In the genomic region with DNA sequence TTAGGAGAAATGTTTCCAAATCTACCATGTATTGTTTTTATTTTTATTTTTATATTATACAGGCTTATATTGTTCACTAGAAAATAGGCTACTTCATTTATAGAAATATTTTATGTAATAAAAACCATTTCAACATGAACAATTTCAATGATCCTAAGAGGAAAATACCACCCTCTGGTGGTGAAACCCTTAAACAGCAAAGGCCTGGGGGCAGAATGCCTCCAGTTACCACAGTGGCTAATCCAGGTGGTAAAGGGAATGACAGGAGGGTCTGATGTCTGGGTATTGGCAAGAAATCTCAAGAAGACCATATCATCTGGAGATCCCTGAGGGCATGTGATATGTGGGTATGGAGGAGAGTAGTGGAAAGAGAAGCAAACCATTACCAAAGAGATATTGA, we compare ENCODE assay signal across 10 cellular contexts. TPM values are rescaled to one million over a fixed set of nuclear protein-coding genes. Genes with fewer than 3 reads are reported as not detected.
DNase-seq lines count a peak whose midpoint lies in the region; ATAC-seq, FAIRE-seq and TF ChIP-seq lines count a peak whose summit lies in the region.
"Had no signal": no experiment of that assay in that cellular context is flagged by ENCODE, and none has a peak within 500 bp of the region (broad histone marks: within the 10 kb centered on the region; RNA-seq: fewer than 3 reads in every experiment).

No MANE protein-coding gene starts in this region.

- peaks cover 10% of the 10 kb centered on the region for H3K36me3 Mint-ChIP-seq in activated B cell treated with CpG ODN at 0.5 μM for 24 hours (ENCODE audit: low read depth)

- peak; percentile 72 for TF ChIP-seq CTCF in BE2C (IDR thresholded peaks at IDR 0.05; ENCODE audit: low read depth, low read length)
- peak; percentile 28 for TF ChIP-seq CTCF in GM20000 (IDR thresholded peaks at IDR 0.05; ENCODE audit: extremely low read depth, missing control alignments)
- no peak for TF ChIP-seq CTCF in activated B cell treated with CpG ODN at 0.5 μM for 24 hours (IDR thresholded peaks at IDR 0.05)
- no peak for TF ChIP-seq CTCF in gastroesophageal sphincter (IDR thresholded peaks at IDR 0.05)

- no peaks in the 10 kb centered on the region for H3K9me3 Mint-ChIP-seq in activated B cell treated with CpG ODN at 0.5 μM for 24 hours

- FAIRE-seq in small intestine (lab: Jason Lieb, UNC): no peak

- H3K27ac ChIP-seq in gastroesophageal sphincter (no peak overlapping the region), small intestine (ENCODE audit: low read depth in 1 of 2, low read length in 1 of 2) (no peak overlapping the region)

- CTCF ChIA-PET in activated B cell treated with CpG ODN at 0.5 μM for 24 hours (lab: Charles Lee): interaction anchor here (1.8 to 2.5 kb wide), 2 partner anchors 22 to 25 kb away, joined by 8 to 15 read pairs; no protein-coding TSS in a partner anchor

- no peak for TF ChIP-seq EP300 in gastroesophageal sphincter (IDR thresholded peaks at IDR 0.05)

- H3K4me3 ChIP-seq in BE2C (ENCODE audit: low read depth, low read length): no peak overlapping the region
- no peak overlapping the region for H3K4me3 ChIP-seq in gastroesophageal sphincter
- H3K4me3 ChIP-seq in small intestine (ENCODE audit: low read depth in 1 of 2, low read length in 2 of 2): no peak overlapping the region

- intact Hi-C loops in activated B cell treated with CpG ODN at 0.5 μM for 24 hours (cut with micrococcal nuclease): loop anchor here (2.0 kb wide), 1 partner anchor 21 kb away; no protein-coding TSS in a partner anchor

- peak overlapping the region; percentile 4 for H3K4me3 Mint-ChIP-seq in activated B cell treated with CpG ODN at 0.5 μM for 24 hours

- H3K27me3 Mint-ChIP-seq in activated B cell treated with CpG ODN at 0.5 μM for 24 hours: no peaks in the 10 kb centered on the region

- H3K4me1 ChIP-seq in BE2C (peaks cover 8% of the 10 kb centered on the region), gastroesophageal sphincter (no peaks in the 10 kb centered on the region), small intestine (ENCODE audit: control insufficient read depth in 2 of 2, insufficient read depth in 1 of 2, low read depth in 1 of 2, low read length in 1 of 2) (peaks cover 4 to 13% of the 10 kb centered on the region in 2 donors)

- no peaks in the 10 kb centered on the region for H3K36me3 ChIP-seq in BE2C
- H3K36me3 ChIP-seq in gastroesophageal sphincter: no peaks in the 10 kb centered on the region
- H3K36me3 ChIP-seq in small intestine (ENCODE audit: control insufficient read depth in 2 of 2, insufficient read depth in 2 of 2, low read length in 2 of 2): peaks cover 0 to 3% of the 10 kb centered on the region in 2 donors

- H3K9me3 ChIP-seq in BE2C (no peaks in the 10 kb centered on the region), gastroesophageal sphincter (no peaks in the 10 kb centered on the region), small intestine (ENCODE audit: control insufficient read depth, low read depth) (no peaks in the 10 kb centered on the region)

- ATAC-seq in activated B cell treated with CpG ODN at 0.5 μM for 24 hours (ENCODE audit: low read depth) (no peak), left lobe of liver (peak; percentile 32), gastroesophageal sphincter (no peak), GM18505 (IDR thresholded peaks at IDR 0.05; ENCODE audit: unreplicated experiment) (no peak)

- peak; percentile 46 for DNase-seq in BE2C
- no peak for DNase-seq in GM20000 (ENCODE audit: low spot score)
- no peak for DNase-seq in activated B cell treated with CpG ODN at 0.5 μM for 24 hours
- DNase-seq in left lobe of liver (ENCODE audit: low spot score): no peak
- no peak for DNase-seq in NCI-H345 treated with DMSO at 0.1 percent for 48 hours (lab: John Stamatoyannopoulos, UW; ENCODE audit: unreplicated experiment)
- DNase-seq in small intestine: no peak
- DNase-seq: central memory CD4-positive, alpha-beta T cell; NCI-H187 had no signal

- peaks cover 59% of the 10 kb centered on the region for H3K4me1 Mint-ChIP-seq in activated B cell treated with CpG ODN at 0.5 μM for 24 hours

- POLR2A ChIA-PET in activated B cell treated with CpG ODN at 0.5 μM for 24 hours (lab: Charles Lee): no interaction called here

- no peak for TF ChIP-seq POLR2A in gastroesophageal sphincter (IDR thresholded peaks at IDR 0.05)
- TF ChIP-seq POLR2A in GM18505 (IDR thresholded peaks at IDR 0.05; ENCODE audit: borderline replicate concordance, extremely low read depth, insufficient read depth, insufficient read length): no peak

- peak overlapping the region; percentile 94 for H3K27ac Mint-ChIP-seq in activated B cell treated with CpG ODN at 0.5 μM for 24 hours

- no peaks in the 10 kb centered on the region for H3K27me3 ChIP-seq in BE2C
- H3K27me3 ChIP-seq in gastroesophageal sphincter: no peaks in the 10 kb centered on the region
- no peaks in the 10 kb centered on the region for H3K27me3 ChIP-seq in small intestine (ENCODE audit: control insufficient read depth in 2 of 2, insufficient read depth in 2 of 2, low read length in 2 of 2)

RNA-seq across cellular contexts. Expression of a gene that starts 19.3 kb away (rescaled TPM):
- 0.14 TPM for polyA plus RNA-seq in BE2C (2012; ENCODE audit: insufficient read depth, insufficient read length, low read depth)
- total RNA-seq in activated B cell treated with CpG ODN at 0.5 μM for 24 hours (13.9 and 20.3 TPM in 2 replicates), left lobe of liver (0.38 TPM), gastroesophageal sphincter (1 to 10 TPM in 1 of 4 donors, under 1 TPM in 3; under 0.01 to 2.9 (median 0.25) TPM)
- 1 to 10 TPM; 3.5 to 8.7 (median 5.9) TPM for polyA plus RNA-seq in small intestine

Comparison
In these comparisons a context has a peak if more than half of its experiments do, and no peak if none do; other contexts are left out.
1. CTCF ChIP-seq: peak in BE2C (single experiment) and GM20000 (single experiment); none in activated B cell treated with CpG ODN at 0.5 μM for 24 hours (single experiment) and gastroesophageal sphincter (0 of 4).